Comparison of ENCODE assay signal across 8 cellular contexts in genomic region chr16:68264128-68265077, GRCh38. TPM values are rescaled to one million over a fixed set of nuclear protein-coding genes. Genes with fewer than 3 reads are reported as not detected.
DNase-seq lines count a peak whose midpoint lies in the region; ATAC-seq, FAIRE-seq and TF ChIP-seq lines count a peak whose summit lies in the region.

SLC7A6 (plus strand) TSS chr16:68264526; CDS start chr16:68274727, 10,201 bp downstream.

- CTCF ChIA-PET in CD8-positive, alpha-beta T cell (lab: Charles Lee), result interaction anchor here (0.7 to 8.5 kb wide), 16 partner anchors 9 to 381 kb away, joined by 3 to 618 read pairs (median 8); partner anchors contain the start of genes PLA2G15, PRMT7 and SLC7A6OS

- no peak for FAIRE-seq in frontal cortex (lab: Jason Lieb, UNC)

- H3K9me3 ChIP-seq in CD8-positive, alpha-beta T cell (ENCODE audit: low read length), result no peaks in the 10 kb centered on the region
- no peaks in the 10 kb centered on the region for H3K9me3 ChIP-seq in neutrophil

- no peaks in the 10 kb centered on the region for H3K36me3 ChIP-seq in CD8-positive, alpha-beta T cell (ENCODE audit: insufficient read depth, low read length)
- H3K36me3 ChIP-seq in neutrophil, result peaks cover 9% of the 10 kb centered on the region

- no peaks in the 10 kb centered on the region for H3K9me3 Mint-ChIP-seq in CD8-positive, alpha-beta T cell

- peak; percentile 66 to 86 (median 77) for DNase-seq in CD8-positive, alpha-beta T cell
- DNase-seq in SHP77 treated with DMSO at 0.1 percent for 48 hours (lab: John Stamatoyannopoulos, UW) (peak; percentile 37), frontal cortex (ENCODE audit: low spot score in 2 of 2) (peak; percentile 89 to 90), substantia nigra (lab: John Stamatoyannopoulos, UW) (peak in 43 of 49 donors; percentile 21 to 85 (median 55))
- DNase-seq in activated gamma-delta T cell treated with anti-CD3 and anti-CD28 coated beads, Interleukin-2, amount 50 U/mL, for 16 hours (ENCODE audit: low read depth), result peak; percentile 72

- intact Hi-C loops in CD8-positive, alpha-beta T cell (cut with DNase I, micrococcal nuclease), result loop anchor here (1.0 to 10.0 kb wide), 5 partner anchors 9 to 180 kb away; partner anchors contain the start of genes SMPD3 (in 2 of the 2), PLA2G15 (in 1 of the 2) and PRMT7 (in 1 of the 2)

- H3K27me3 Mint-ChIP-seq in CD8-positive, alpha-beta T cell (ENCODE audit: low read depth), result no peaks in the 10 kb centered on the region

- H3K36me3 Mint-ChIP-seq in CD8-positive, alpha-beta T cell, result peaks cover 37% of the 10 kb centered on the region

- peak; percentile 59 for TF ChIP-seq CTCF in CD8-positive, alpha-beta T cell (IDR thresholded peaks at IDR 0.05)
- peak; percentile 58 for TF ChIP-seq CTCF in neutrophil (IDR thresholded peaks at IDR 0.05)

- peak; percentile 67 for ATAC-seq in CD8-positive, alpha-beta T cell
- peak; percentile 67 for ATAC-seq in GM19351 (IDR thresholded peaks at IDR 0.05; ENCODE audit: unreplicated experiment)
- ATAC-seq in HG03521 (IDR thresholded peaks at IDR 0.05; ENCODE audit: unreplicated experiment), result peak; percentile 64

- POLR2A ChIA-PET in CD8-positive, alpha-beta T cell (lab: Charles Lee), result interaction anchor here (0.8 to 5.0 kb wide), 18 partner anchors 10 to 329 kb away, joined by 3 to 88 read pairs (median 5); partner anchors contain the start of genes NFATC3, PLA2G15, PRMT7 and SLC7A6OS

- H3K27me3 ChIP-seq in CD8-positive, alpha-beta T cell (ENCODE audit: insufficient read depth, low read length), result no peaks in the 10 kb centered on the region
- no peaks in the 10 kb centered on the region for H3K27me3 ChIP-seq in neutrophil

- H3K4me1 Mint-ChIP-seq in CD8-positive, alpha-beta T cell (ENCODE audit: low read depth), result peaks cover 50% of the 10 kb centered on the region

- peak within 1 kb of the TSS; percentile 96 for H3K4me3 Mint-ChIP-seq in CD8-positive, alpha-beta T cell

- H3K27ac ChIP-seq in CD8-positive, alpha-beta T cell (ENCODE audit: low read depth, low read length), result peak within 1 kb of the TSS; percentile 78
- H3K27ac ChIP-seq in neutrophil (peak within 1 kb of the TSS; percentile 79), substantia nigra (ENCODE audit: low read depth, low read length, poor library complexity, severe bottlenecking) (peak within 1 kb of the TSS; percentile 72)

- peak within 1 kb of the TSS; percentile 88 for H3K4me3 ChIP-seq in CD8-positive, alpha-beta T cell (ENCODE audit: low read depth, low read length)
- H3K4me3 ChIP-seq in neutrophil (ENCODE audit: low read depth in 1 of 2, low read length in 1 of 2), result peak within 1 kb of the TSS; percentile 83 to 85

- H3K4me1 ChIP-seq in CD8-positive, alpha-beta T cell (ENCODE audit: insufficient read depth, low read length), result peaks cover 54% of the 10 kb centered on the region
- H3K4me1 ChIP-seq in neutrophil (ENCODE audit: control insufficient read depth in 1 of 2, insufficient read depth in 1 of 2, low read depth in 1 of 2, low read length in 1 of 2), result peaks cover 21 to 23% of the 10 kb centered on the region in 2 experiments

- peak within 1 kb of the TSS; percentile 99 for H3K27ac Mint-ChIP-seq in CD8-positive, alpha-beta T cell

RNA-seq across cellular contexts. Expression of gene SLC7A6, which starts in this region (rescaled TPM):
- total RNA-seq in CD8-positive, alpha-beta T cell, result 100 to 1,000 TPM; 115 to 119 TPM
- total RNA-seq in frontal cortex, result 17.1 TPM

Comparison
In these comparisons a context has a peak if more than half of its experiments do, and no peak if none do; other contexts are left out.
1. Peak in every context shown above with its lines: DNase-seq, ATAC-seq, H3K4me3 ChIP-seq and H3K27ac ChIP-seq.
2. DNase-seq: peak in every context shown above with its lines; median percentile 90 in frontal cortex; 77 in CD8-positive, alpha-beta T cell; 72 in activated gamma-delta T cell treated with anti-CD3 and anti-CD28 coated beads, Interleukin-2, amount 50 U/mL, for 16 hours; 55 in substantia nigra; 37 in SHP77 treated with DMSO at 0.1 percent for 48 hours.